ENCODE assay signal across 15 cellular contexts in genomic region chr5:151463137-151464029, GRCh38. TPM values are rescaled to one million over a fixed set of nuclear protein-coding genes. Genes with fewer than 3 reads are reported as not detected.
DNase-seq lines count a peak whose midpoint lies in the region; ATAC-seq and TF ChIP-seq lines count a peak whose summit lies in the region.
"Had no signal": no experiment of that assay in that cellular context is flagged by ENCODE, and none has a peak within 500 bp of the region (broad histone marks: within the 10 kb centered on the region; RNA-seq: fewer than 3 reads in every experiment).

No MANE protein-coding gene starts in this region.

- H3K36me3 Mint-ChIP-seq in HFFc6 (ENCODE audit: low read depth), result peaks cover 27% of the 10 kb centered on the region

- DNase-seq in AG10803 (ENCODE audit: low read depth) (no peak), HFFc6 (no peak), cardiac fibroblast (ENCODE audit: low read depth in 2 of 2) (no peak), lower lobe of right lung (no peak), posterior vena cava (ENCODE audit: low spot score) (no peak), dedifferentiated amniotic fluid mesenchymal stem cell (ENCODE audit: extremely low spot score) (no peak), HuH-7.5 (ENCODE audit: low spot score) (no peak), HK-2 (ENCODE audit: unreplicated experiment) (no peak)
- DNase-seq: activated T-cell treated with anti-CD3 and anti-CD28 coated beads, Interleukin-2, amount 50 U/mL, for 24 hours; central memory CD4-positive, alpha-beta T cell; COR-L47; NCI-H69; stimulated activated CD4-positive, alpha-beta T cell treated with anti-CD3 and anti-CD28 coated beads, Interleukin-4, amount 100 ng/mL, for 4 hours; substantia nigra had no signal

- no peak overlapping the region for H3K27ac Mint-ChIP-seq in HFFc6
- H3K27ac Mint-ChIP-seq: activated T-cell treated with anti-CD3 and anti-CD28 coated beads, Interleukin-2, amount 50 U/mL, for 24 hours had no signal

- H3K36me3 ChIP-seq in lower lobe of right lung, result peaks cover 49% of the 10 kb centered on the region

- H3K27me3 Mint-ChIP-seq in HFFc6 (ENCODE audit: insufficient read depth), result peaks cover 1% of the 10 kb centered on the region; the same call in 1 of the 2 replicates
- H3K27me3 Mint-ChIP-seq: activated T-cell treated with anti-CD3 and anti-CD28 coated beads, Interleukin-2, amount 50 U/mL, for 24 hours had no signal

- no peak overlapping the region for H3K4me3 ChIP-seq in AG10803 (ENCODE audit: low read length)
- no peak overlapping the region for H3K4me3 ChIP-seq in cardiac fibroblast (replicated peaks in 1 of 2; ENCODE audit: low read depth in 2 of 2, low read length in 2 of 2)
- H3K4me3 ChIP-seq in lower lobe of right lung, result no peak overlapping the region

- H3K4me1 ChIP-seq in lower lobe of right lung, result no peaks in the 10 kb centered on the region

- TF ChIP-seq CTCF in AG10803 (conservative IDR thresholded peaks at IDR 0.05; ENCODE audit: low read length), result peak; percentile 33
- TF ChIP-seq CTCF in HFFc6 (IDR thresholded peaks at IDR 0.05), result peak; percentile 40; the same call in 1 of the 2 replicates
- peak; percentile 35 for TF ChIP-seq CTCF in cardiac fibroblast (IDR thresholded peaks at IDR 0.05; ENCODE audit: low read depth, low read length)
- peak; percentile 16 for TF ChIP-seq CTCF in lower lobe of right lung (IDR thresholded peaks at IDR 0.05)

- H3K9me3 Mint-ChIP-seq in HFFc6, result no peaks in the 10 kb centered on the region
- H3K9me3 Mint-ChIP-seq: activated T-cell treated with anti-CD3 and anti-CD28 coated beads, Interleukin-2, amount 50 U/mL, for 24 hours had no signal

- no peak overlapping the region for H3K27ac ChIP-seq in lower lobe of right lung
- H3K27ac ChIP-seq: neutrophil had no signal

- intact Hi-C loops in lower lobe of right lung (cut with DNase I) (no loop called here), posterior vena cava (cut with DNase I) (no loop called here)

- H3K27me3 ChIP-seq in lower lobe of right lung (ENCODE audit: low read depth), result no peaks in the 10 kb centered on the region
- H3K27me3 ChIP-seq: neutrophil had no signal

- no peak overlapping the region for H3K4me3 Mint-ChIP-seq in HFFc6
- H3K4me3 Mint-ChIP-seq: activated T-cell treated with anti-CD3 and anti-CD28 coated beads, Interleukin-2, amount 50 U/mL, for 24 hours had no signal

- no peaks in the 10 kb centered on the region for H3K9me3 ChIP-seq in lower lobe of right lung
- H3K9me3 ChIP-seq: neutrophil had no signal

- ATAC-seq in lower lobe of right lung, result no peak

- H3K4me1 Mint-ChIP-seq in HFFc6 (ENCODE audit: low read depth), result peaks cover 12% of the 10 kb centered on the region

RNA-seq across cellular contexts. Expression of gene SLC36A1, which starts 16.0 kb away (rescaled TPM):
- total RNA-seq in HFFc6 (2021; fragmentation: NEBNext Ultra II Directional; extraction: Animal tissue kit (Norgen Biotek cat#: 25700)), result 10 to 100 TPM in 3 of 6 experiments, 1 to 10 TPM in 3; 9.2 to 13.1 (median 10.3) TPM
- 11.5 TPM for total RNA-seq in lower lobe of right lung
- total RNA-seq in posterior vena cava, result 10 to 100 TPM; 15.3 to 15.6 TPM
